Comparison of ENCODE assay signal across 1 cellular context in the genomic region with DNA sequence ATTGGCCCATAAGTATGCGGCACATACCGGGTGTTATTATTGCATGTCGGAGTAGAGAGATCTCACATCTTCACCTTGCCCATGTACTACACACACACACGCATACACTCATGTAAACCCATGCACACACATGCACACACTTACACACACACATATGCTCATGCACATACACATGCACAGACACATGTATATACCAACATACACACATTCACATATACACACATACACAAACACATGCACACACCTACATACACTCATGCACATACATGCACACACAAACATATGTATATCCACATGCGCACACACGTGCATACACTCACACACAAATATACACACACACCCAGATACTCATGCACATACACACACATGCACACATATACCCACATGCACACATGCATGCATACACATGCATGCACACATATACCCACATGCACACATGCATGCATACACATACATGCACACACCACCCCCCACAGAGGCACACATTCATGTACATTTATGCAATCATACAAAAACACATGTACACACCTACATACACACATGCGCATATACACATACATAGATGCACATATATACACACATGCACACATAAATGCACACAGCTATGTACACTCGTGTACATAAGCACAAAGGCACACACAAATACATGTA.
TF ChIP-seq lines count a peak whose summit lies in the region.

No MANE protein-coding gene starts in this region.

TF ChIP-seq in H1, 55 proteins besides CTCF, POLR2A, EP300 and RAD21:
- TF ChIP-seq GABPA (IDR thresholded peaks at IDR 0.05; ENCODE audit: borderline replicate concordance, insufficient read depth, low read length) (no peak), CBX5 (IDR thresholded peaks at IDR 0.05; ENCODE audit: low read depth, low read length) (no peak), HDAC6 (IDR thresholded peaks at IDR 0.05; ENCODE audit: low read depth, low read length) (no peak), KDM5A (IDR thresholded peaks at IDR 0.05; ENCODE audit: low read length) (no peak), CHD2 (IDR thresholded peaks at IDR 0.05; ENCODE audit: low read length) (no peak), CREB1 (IDR thresholded peaks at IDR 0.05) (no peak), BRCA1 (IDR thresholded peaks at IDR 0.05; ENCODE audit: low read depth, low read length) (no peak), RFX5 (IDR thresholded peaks at IDR 0.05; ENCODE audit: borderline replicate concordance, low read depth, low read length) (no peak), TBP (IDR thresholded peaks at IDR 0.05; ENCODE audit: low read depth, low read length) (no peak), NANOG (IDR thresholded peaks at IDR 0.05; ENCODE audit: insufficient read depth, low read depth, low read length, poor library complexity, severe bottlenecking) (no peak), YY1 (IDR thresholded peaks at IDR 0.05; ENCODE audit: low read depth, low read length) (no peak), SP4 (IDR thresholded peaks at IDR 0.05; ENCODE audit: low read length) (no peak), RXRA (IDR thresholded peaks at IDR 0.05; ENCODE audit: insufficient read depth, low read depth, low read length) (no peak), ZNF274 (IDR thresholded peaks at IDR 0.05; ENCODE audit: borderline replicate concordance, extremely low read depth, low read length) (no peak), BCL11A (IDR thresholded peaks at IDR 0.05; ENCODE audit: low read depth in 2 of 2, low read length in 2 of 2) (no peak), GTF2F1 (IDR thresholded peaks at IDR 0.05; ENCODE audit: borderline replicate concordance, low read depth, low read length) (no peak)
- TF ChIP-seq, protein P1, sequence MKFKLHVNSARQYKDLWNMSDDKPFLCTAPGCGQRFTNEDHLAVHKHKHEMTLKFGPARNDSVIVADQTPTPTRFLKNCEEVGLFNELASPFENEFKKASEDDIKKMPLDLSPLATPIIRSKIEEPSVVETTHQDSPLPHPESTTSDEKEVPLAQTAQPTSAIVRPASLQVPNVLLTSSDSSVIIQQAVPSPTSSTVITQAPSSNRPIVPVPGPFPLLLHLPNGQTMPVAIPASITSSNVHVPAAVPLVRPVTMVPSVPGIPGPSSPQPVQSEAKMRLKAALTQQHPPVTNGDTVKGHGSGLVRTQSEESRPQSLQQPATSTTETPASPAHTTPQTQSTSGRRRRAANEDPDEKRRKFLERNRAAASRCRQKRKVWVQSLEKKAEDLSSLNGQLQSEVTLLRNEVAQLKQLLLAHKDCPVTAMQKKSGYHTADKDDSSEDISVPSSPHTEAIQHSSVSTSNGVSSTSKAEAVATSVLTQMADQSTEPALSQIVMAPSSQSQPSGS (IDR thresholded peaks at IDR 0.05; ENCODE audit: low read length), result no peak
- TF ChIP-seq, protein P2, sequence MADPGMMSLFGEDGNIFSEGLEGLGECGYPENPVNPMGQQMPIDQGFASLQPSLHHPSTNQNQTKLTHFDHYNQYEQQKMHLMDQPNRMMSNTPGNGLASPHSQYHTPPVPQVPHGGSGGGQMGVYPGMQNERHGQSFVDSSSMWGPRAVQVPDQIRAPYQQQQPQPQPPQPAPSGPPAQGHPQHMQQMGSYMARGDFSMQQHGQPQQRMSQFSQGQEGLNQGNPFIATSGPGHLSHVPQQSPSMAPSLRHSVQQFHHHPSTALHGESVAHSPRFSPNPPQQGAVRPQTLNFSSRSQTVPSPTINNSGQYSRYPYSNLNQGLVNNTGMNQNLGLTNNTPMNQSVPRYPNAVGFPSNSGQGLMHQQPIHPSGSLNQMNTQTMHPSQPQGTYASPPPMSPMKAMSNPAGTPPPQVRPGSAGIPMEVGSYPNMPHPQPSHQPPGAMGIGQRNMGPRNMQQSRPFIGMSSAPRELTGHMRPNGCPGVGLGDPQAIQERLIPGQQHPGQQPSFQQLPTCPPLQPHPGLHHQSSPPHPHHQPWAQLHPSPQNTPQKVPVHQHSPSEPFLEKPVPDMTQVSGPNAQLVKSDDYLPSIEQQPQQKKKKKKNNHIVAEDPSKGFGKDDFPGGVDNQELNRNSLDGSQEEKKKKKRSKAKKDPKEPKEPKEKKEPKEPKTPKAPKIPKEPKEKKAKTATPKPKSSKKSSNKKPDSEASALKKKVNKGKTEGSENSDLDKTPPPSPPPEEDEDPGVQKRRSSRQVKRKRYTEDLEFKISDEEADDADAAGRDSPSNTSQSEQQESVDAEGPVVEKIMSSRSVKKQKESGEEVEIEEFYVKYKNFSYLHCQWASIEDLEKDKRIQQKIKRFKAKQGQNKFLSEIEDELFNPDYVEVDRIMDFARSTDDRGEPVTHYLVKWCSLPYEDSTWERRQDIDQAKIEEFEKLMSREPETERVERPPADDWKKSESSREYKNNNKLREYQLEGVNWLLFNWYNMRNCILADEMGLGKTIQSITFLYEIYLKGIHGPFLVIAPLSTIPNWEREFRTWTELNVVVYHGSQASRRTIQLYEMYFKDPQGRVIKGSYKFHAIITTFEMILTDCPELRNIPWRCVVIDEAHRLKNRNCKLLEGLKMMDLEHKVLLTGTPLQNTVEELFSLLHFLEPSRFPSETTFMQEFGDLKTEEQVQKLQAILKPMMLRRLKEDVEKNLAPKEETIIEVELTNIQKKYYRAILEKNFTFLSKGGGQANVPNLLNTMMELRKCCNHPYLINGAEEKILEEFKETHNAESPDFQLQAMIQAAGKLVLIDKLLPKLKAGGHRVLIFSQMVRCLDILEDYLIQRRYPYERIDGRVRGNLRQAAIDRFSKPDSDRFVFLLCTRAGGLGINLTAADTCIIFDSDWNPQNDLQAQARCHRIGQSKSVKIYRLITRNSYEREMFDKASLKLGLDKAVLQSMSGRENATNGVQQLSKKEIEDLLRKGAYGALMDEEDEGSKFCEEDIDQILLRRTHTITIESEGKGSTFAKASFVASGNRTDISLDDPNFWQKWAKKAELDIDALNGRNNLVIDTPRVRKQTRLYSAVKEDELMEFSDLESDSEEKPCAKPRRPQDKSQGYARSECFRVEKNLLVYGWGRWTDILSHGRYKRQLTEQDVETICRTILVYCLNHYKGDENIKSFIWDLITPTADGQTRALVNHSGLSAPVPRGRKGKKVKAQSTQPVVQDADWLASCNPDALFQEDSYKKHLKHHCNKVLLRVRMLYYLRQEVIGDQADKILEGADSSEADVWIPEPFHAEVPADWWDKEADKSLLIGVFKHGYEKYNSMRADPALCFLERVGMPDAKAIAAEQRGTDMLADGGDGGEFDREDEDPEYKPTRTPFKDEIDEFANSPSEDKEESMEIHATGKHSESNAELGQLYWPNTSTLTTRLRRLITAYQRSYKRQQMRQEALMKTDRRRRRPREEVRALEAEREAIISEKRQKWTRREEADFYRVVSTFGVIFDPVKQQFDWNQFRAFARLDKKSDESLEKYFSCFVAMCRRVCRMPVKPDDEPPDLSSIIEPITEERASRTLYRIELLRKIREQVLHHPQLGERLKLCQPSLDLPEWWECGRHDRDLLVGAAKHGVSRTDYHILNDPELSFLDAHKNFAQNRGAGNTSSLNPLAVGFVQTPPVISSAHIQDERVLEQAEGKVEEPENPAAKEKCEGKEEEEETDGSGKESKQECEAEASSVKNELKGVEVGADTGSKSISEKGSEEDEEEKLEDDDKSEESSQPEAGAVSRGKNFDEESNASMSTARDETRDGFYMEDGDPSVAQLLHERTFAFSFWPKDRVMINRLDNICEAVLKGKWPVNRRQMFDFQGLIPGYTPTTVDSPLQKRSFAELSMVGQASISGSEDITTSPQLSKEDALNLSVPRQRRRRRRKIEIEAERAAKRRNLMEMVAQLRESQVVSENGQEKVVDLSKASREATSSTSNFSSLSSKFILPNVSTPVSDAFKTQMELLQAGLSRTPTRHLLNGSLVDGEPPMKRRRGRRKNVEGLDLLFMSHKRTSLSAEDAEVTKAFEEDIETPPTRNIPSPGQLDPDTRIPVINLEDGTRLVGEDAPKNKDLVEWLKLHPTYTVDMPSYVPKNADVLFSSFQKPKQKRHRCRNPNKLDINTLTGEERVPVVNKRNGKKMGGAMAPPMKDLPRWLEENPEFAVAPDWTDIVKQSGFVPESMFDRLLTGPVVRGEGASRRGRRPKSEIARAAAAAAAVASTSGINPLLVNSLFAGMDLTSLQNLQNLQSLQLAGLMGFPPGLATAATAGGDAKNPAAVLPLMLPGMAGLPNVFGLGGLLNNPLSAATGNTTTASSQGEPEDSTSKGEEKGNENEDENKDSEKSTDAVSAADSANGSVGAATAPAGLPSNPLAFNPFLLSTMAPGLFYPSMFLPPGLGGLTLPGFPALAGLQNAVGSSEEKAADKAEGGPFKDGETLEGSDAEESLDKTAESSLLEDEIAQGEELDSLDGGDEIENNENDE (IDR thresholded peaks at IDR 0.05; ENCODE audit: insufficient replicate concordance, low read length), result no peak
- TF ChIP-seq, protein P3, sequence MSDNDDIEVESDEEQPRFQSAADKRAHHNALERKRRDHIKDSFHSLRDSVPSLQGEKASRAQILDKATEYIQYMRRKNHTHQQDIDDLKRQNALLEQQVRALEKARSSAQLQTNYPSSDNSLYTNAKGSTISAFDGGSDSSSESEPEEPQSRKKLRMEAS (IDR thresholded peaks at IDR 0.05), result no peak
